Comparison of ENCODE assay signal across 21 cellular contexts in genomic region chr1:17348593-17349234, GRCh38. TPM values are rescaled to one million over a fixed set of nuclear protein-coding genes. Genes with fewer than 3 reads are reported as not detected.
A peak's percentile ranks its signal among the peaks of the same experiment; 100 is the strongest.
DNase-seq lines count a peak whose midpoint lies in the region; ATAC-seq, FAIRE-seq and TF ChIP-seq lines count a peak whose summit lies in the region.
"Had no signal": no experiment of that assay in that cellular context is flagged by ENCODE, and none has a peak within 500 bp of the region (broad histone marks: within the 10 kb centered on the region; RNA-seq: fewer than 3 reads in every experiment).

No MANE protein-coding gene starts in this region.

- TF ChIP-seq EP300 in A549 (IDR thresholded peaks at IDR 0.05), result no peak

- POLR2A ChIA-PET in A549 (lab: Yijun Ruan, JAX), result no interaction called here
- POLR2A ChIA-PET in T-cell (lab: Charles Lee), result no interaction called here

- peaks cover 7% of the 10 kb centered on the region for H3K9me3 Mint-ChIP-seq in chondrocyte (ENCODE audit: low read depth)
- peaks cover 0 to 10% (median 5%) of the 10 kb centered on the region in 3 donors for H3K9me3 Mint-ChIP-seq in T-cell
- H3K9me3 Mint-ChIP-seq: activated naive CD4-positive, alpha-beta T cell treated with anti-CD3 and anti-CD28 coated beads, Interleukin-2, amount 50 U/mL, for 24 hours had no signal

- no peak overlapping the region for H3K4me3 ChIP-seq in A549
- H3K4me3 ChIP-seq: gastrocnemius medialis had no signal

- ATAC-seq in A549 (no peak), GM18868 (IDR thresholded peaks at IDR 0.05; ENCODE audit: unreplicated experiment) (peak; percentile 72), HG03175 (IDR thresholded peaks at IDR 0.05; ENCODE audit: unreplicated experiment) (peak; percentile 81), T-cell (replicated peaks in 1 of 4) (no peak), HG03097 (IDR thresholded peaks at IDR 0.05; ENCODE audit: low FRiP score, unreplicated experiment) (no peak), GM19455 (IDR thresholded peaks at IDR 0.05; ENCODE audit: unreplicated experiment) (no peak)
- ATAC-seq: activated CD4-positive, CD25-positive, alpha-beta regulatory T cell treated with anti-CD3 and anti-CD28 coated beads, Interleukin-2, amount 50 U/mL, for 24 hours; gastrocnemius medialis had no signal

- H3K27ac ChIP-seq in A549, result peak overlapping the region; percentile 61 to 71
- H3K27ac ChIP-seq: gastrocnemius medialis had no signal

- FAIRE-seq in A549 (lab: Jason Lieb, UNC), result no peak
- FAIRE-seq: A204.1, endometrium had no signal

- 85% methylated on average over 11 of the region's 14 CpGs for WGBS in A549 (ENCODE audit: missing lambda C conversion rate)

- DNase-seq in A549 (ENCODE audit: low read depth in 1 of 2, low spot score in 1 of 2) (no peak), chondrocyte (ENCODE audit: low spot score) (peak; percentile 54), T-cell (no peak), DMS153 treated with DMSO at 0.1 percent for 48 hours (lab: John Stamatoyannopoulos, UW; ENCODE audit: unreplicated experiment) (no peak)
- DNase-seq: activated CD8-positive, alpha-beta memory T cell treated with anti-CD3 and anti-CD28 coated beads, Interleukin-2, amount 50 U/mL, for 48 hours; caudate nucleus; gastrocnemius medialis; NCI-H1048; NCI-H2171 treated with DMSO at 0.1 percent for 48 hours had no signal

- TF ChIP-seq CTCF in A549 (IDR thresholded peaks at IDR 0.05), result no peak
- TF ChIP-seq CTCF in chondrocyte (IDR thresholded peaks at IDR 0.05), result no peak

- no peak for TF ChIP-seq RAD21 in A549 (conservative IDR thresholded peaks at IDR 0.05 in 1 of 2, IDR thresholded peaks at IDR 0.05 in 1 of 2)

- no peak overlapping the region for H3K27ac Mint-ChIP-seq in chondrocyte (ENCODE audit: unreplicated experiment)
- H3K27ac Mint-ChIP-seq in T-cell, result no peak overlapping the region
- H3K27ac Mint-ChIP-seq: activated naive CD4-positive, alpha-beta T cell treated with anti-CD3 and anti-CD28 coated beads, Interleukin-2, amount 50 U/mL, for 24 hours had no signal

- no peaks in the 10 kb centered on the region for H3K9me3 ChIP-seq in A549
- H3K9me3 ChIP-seq: gastrocnemius medialis had no signal

- no peak for TF ChIP-seq POLR2A in A549 (IDR thresholded peaks at IDR 0.05; ENCODE audit: low read length)

- H3K4me2 ChIP-seq in A549, result peak overlapping the region; percentile 36; the same call in 2 of the 3 replicates

- H3K4me3 Mint-ChIP-seq in chondrocyte (ENCODE audit: unreplicated experiment) (no peak overlapping the region), T-cell (no peak overlapping the region)
- H3K4me3 Mint-ChIP-seq: activated naive CD4-positive, alpha-beta T cell treated with anti-CD3 and anti-CD28 coated beads, Interleukin-2, amount 50 U/mL, for 24 hours; mesothelial cell of epicardium had no signal

- H3K4me1 ChIP-seq in A549, result peaks cover 11% of the 10 kb centered on the region
- H3K4me1 ChIP-seq: gastrocnemius medialis had no signal

- CTCF ChIA-PET in A549 (lab: Yijun Ruan, JAX), result interaction anchor here (1.0 kb wide), 1 partner anchor 12 kb away, joined by 4 read pairs; no protein-coding TSS in a partner anchor
- CTCF ChIA-PET in T-cell (lab: Charles Lee), result no interaction called here

- peaks cover 4% of the 10 kb centered on the region for H3K36me3 Mint-ChIP-seq in chondrocyte (ENCODE audit: low read depth)
- no peaks in the 10 kb centered on the region for H3K36me3 Mint-ChIP-seq in T-cell
- H3K36me3 Mint-ChIP-seq: activated naive CD4-positive, alpha-beta T cell treated with anti-CD3 and anti-CD28 coated beads, Interleukin-2, amount 50 U/mL, for 24 hours; mesothelial cell of epicardium had no signal

- H3K27me3 Mint-ChIP-seq in chondrocyte (ENCODE audit: low read depth), result peaks cover 17% of the 10 kb centered on the region
- H3K27me3 Mint-ChIP-seq in T-cell, result peaks cover 3 to 29% of the 10 kb centered on the region in 2 donors

- H3K4me1 Mint-ChIP-seq in chondrocyte (ENCODE audit: low read depth), result peaks cover 5% of the 10 kb centered on the region
- H3K4me1 Mint-ChIP-seq in T-cell, result peaks cover 0 to 8% (median 6%) of the 10 kb centered on the region in 3 donors

TF ChIP-seq in A549, 52 proteins besides CTCF, POLR2A, EP300 and RAD21:
- TF ChIP-seq KDM1A (IDR thresholded peaks at IDR 0.05; ENCODE audit: low read depth) (peak; percentile 54; the same call in 1 of the 2 replicates), PHF8 (IDR thresholded peaks at IDR 0.05; ENCODE audit: borderline replicate concordance, low read depth) (no peak)

RNA-seq across cellular contexts. Expression of gene PADI6, which starts 23.3 kb away (rescaled TPM):
- polyA plus RNA-seq in A549 (2011; rRNA removed), result not detected in 2 replicates
- not detected in 2 replicates for polyA plus RNA-seq in A549 (2012; cell fraction: cytosol; rRNA removed)
- polyA plus RNA-seq in A549 (2012; cell fraction: nucleus; rRNA removed), result not detected in 2 replicates
- polyA plus RNA-seq in A549 (2017; fragmentation: RNase III; extraction: RNeasy Plus Mini Kit Qiagen cat#74134 plus additional on column Dnase treatment), result not detected in 3 replicates
- polyA minus RNA-seq in A549 (2011; rRNA and poly(A)+ RNA removed), result not detected in 2 replicates
- total RNA-seq in chondrocyte, result not detected in 3 replicates
- total RNA-seq in T-cell, result not detected
- total RNA-seq: gastrocnemius medialis, H4, mesothelial cell of epicardium, osteoblast, subcutaneous adipose tissue had no signal

RNA-seq across cellular contexts. Expression of gene PADI4, which starts 40.7 kb away (rescaled TPM):
- polyA plus RNA-seq in A549 (2011; rRNA removed) (not detected in 2 replicates), A549 (2017; fragmentation: RNase III; extraction: RNeasy Plus Mini Kit Qiagen cat#74134 plus additional on column Dnase treatment) (not detected in 3 replicates)
- polyA plus RNA-seq in A549 (2012; cell fraction: cytosol; rRNA removed), result not detected in 2 replicates
- polyA plus RNA-seq in A549 (2012; cell fraction: nucleus; rRNA removed), result not detected in 2 replicates
- polyA minus RNA-seq in A549 (2011; rRNA and poly(A)+ RNA removed), result not detected in 2 replicates
- total RNA-seq in chondrocyte (0.60 TPM in 1 of 3 replicates, not detected in the others), T-cell (1 to 10 TPM in 3 of 5 donors, under 1 TPM in 2; 0.33 to 1.2 (median 1.0) TPM)
- total RNA-seq: gastrocnemius medialis, mesothelial cell of epicardium, osteoblast had no signal

Comparison
In these comparisons a context has a peak if more than half of its experiments do, and no peak if none do; other contexts are left out.
1. ATAC-seq: peak in GM18868 (single experiment) and HG03175 (single experiment); none in A549 (0 of 2), T-cell (0 of 4), HG03097 (single experiment) and GM19455 (single experiment).